7 cellular contexts compared by ENCODE assay signal in the genomic region with DNA sequence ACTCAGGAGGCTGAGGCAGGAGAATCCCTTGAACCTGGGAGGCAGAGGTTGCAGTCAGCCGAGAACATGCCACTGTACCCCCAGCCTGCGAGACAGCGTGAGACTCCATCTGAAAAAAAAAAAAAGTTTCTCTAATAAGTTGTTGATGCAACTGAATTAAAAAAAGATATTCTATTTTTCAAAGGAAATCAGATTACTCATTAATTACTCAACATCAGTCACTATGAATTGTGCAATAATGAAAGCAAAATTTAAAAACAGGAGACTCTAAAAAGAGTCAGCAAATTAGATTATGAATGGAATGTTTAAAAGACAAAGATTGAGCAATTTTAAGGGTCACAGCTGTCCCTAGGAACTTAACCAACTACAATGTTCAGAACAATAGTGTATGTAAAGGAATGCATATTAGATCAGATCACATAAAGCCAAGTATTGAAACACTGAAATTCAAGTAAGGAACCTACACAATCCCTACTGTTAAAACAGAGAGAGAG.
DNase-seq lines count a peak whose midpoint lies in the region; ATAC-seq and TF ChIP-seq lines count a peak whose summit lies in the region.

No MANE protein-coding gene starts in this region.

- H3K9me3 ChIP-seq in skeletal muscle satellite cell (replicated peaks; ENCODE audit: low read length), result no peaks in the 10 kb centered on the region

- DNase-seq in HS-5 (ENCODE audit: low read depth) (peak; percentile 93), fibroblast of peridontal ligament (ENCODE audit: extremely low read depth) (peak; percentile 86), GDM1 (lab: John Stamatoyannopoulos, UW) (no peak), SHP77 treated with DMSO at 0.1 percent for 48 hours (lab: John Stamatoyannopoulos, UW) (no peak)

- no peaks in the 10 kb centered on the region for H3K36me3 ChIP-seq in skeletal muscle satellite cell (ENCODE audit: insufficient read depth, low read length)

- H3K4me1 ChIP-seq in skeletal muscle satellite cell (ENCODE audit: control insufficient read depth, insufficient read depth, low read length), result peaks cover 33% of the 10 kb centered on the region

- ATAC-seq in SK-N-SH treated with all-trans-retinoic acid at 6 μM for 48 hours, result peak; percentile 57
- no peak for ATAC-seq in HG02759 (IDR thresholded peaks at IDR 0.05; ENCODE audit: unreplicated experiment)

- H3K27me3 ChIP-seq in skeletal muscle satellite cell (ENCODE audit: control insufficient read depth, insufficient read depth, low read length), result no peaks in the 10 kb centered on the region

- no peak overlapping the region for H3K4me3 ChIP-seq in skeletal muscle satellite cell (ENCODE audit: low read length)

- peak overlapping the region; percentile 38 for H3K4me2 ChIP-seq in skeletal muscle satellite cell (ENCODE audit: low read length)

- H3K9ac ChIP-seq in skeletal muscle satellite cell (ENCODE audit: low read depth, low read length), result peak overlapping the region; percentile 65

TF ChIP-seq in SK-N-SH treated with all-trans-retinoic acid at 6 μM for 48 hours, 23 proteins besides CTCF, POLR2A, EP300 and RAD21:
- TF ChIP-seq BACH2 (CRISPR knock-in tag; IDR thresholded peaks at IDR 0.05; ENCODE audit: borderline replicate concordance), result no peak
- no peak for TF ChIP-seq ZFP30 (CRISPR knock-in tag; IDR thresholded peaks at IDR 0.05)
- TF ChIP-seq, protein P1, sequence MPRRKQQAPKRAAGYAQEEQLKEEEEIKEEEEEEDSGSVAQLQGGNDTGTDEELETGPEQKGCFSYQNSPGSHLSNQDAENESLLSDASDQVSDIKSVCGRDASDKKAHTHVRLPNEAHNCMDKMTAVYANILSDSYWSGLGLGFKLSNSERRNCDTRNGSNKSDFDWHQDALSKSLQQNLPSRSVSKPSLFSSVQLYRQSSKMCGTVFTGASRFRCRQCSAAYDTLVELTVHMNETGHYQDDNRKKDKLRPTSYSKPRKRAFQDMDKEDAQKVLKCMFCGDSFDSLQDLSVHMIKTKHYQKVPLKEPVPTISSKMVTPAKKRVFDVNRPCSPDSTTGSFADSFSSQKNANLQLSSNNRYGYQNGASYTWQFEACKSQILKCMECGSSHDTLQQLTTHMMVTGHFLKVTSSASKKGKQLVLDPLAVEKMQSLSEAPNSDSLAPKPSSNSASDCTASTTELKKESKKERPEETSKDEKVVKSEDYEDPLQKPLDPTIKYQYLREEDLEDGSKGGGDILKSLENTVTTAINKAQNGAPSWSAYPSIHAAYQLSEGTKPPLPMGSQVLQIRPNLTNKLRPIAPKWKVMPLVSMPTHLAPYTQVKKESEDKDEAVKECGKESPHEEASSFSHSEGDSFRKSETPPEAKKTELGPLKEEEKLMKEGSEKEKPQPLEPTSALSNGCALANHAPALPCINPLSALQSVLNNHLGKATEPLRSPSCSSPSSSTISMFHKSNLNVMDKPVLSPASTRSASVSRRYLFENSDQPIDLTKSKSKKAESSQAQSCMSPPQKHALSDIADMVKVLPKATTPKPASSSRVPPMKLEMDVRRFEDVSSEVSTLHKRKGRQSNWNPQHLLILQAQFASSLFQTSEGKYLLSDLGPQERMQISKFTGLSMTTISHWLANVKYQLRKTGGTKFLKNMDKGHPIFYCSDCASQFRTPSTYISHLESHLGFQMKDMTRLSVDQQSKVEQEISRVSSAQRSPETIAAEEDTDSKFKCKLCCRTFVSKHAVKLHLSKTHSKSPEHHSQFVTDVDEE (CRISPR knock-in tag; IDR thresholded peaks at IDR 0.05), result no peak
- TF ChIP-seq ZNF565 (CRISPR knock-in tag; conservative IDR thresholded peaks at IDR 0.05; ENCODE audit: low read depth), result no peak
- no peak for TF ChIP-seq TOX (CRISPR knock-in tag; IDR thresholded peaks at IDR 0.05; ENCODE audit: borderline replicate concordance)
- no peak for TF ChIP-seq CSDC2 (CRISPR knock-in tag; IDR thresholded peaks at IDR 0.05)
- TF ChIP-seq, protein P2, sequence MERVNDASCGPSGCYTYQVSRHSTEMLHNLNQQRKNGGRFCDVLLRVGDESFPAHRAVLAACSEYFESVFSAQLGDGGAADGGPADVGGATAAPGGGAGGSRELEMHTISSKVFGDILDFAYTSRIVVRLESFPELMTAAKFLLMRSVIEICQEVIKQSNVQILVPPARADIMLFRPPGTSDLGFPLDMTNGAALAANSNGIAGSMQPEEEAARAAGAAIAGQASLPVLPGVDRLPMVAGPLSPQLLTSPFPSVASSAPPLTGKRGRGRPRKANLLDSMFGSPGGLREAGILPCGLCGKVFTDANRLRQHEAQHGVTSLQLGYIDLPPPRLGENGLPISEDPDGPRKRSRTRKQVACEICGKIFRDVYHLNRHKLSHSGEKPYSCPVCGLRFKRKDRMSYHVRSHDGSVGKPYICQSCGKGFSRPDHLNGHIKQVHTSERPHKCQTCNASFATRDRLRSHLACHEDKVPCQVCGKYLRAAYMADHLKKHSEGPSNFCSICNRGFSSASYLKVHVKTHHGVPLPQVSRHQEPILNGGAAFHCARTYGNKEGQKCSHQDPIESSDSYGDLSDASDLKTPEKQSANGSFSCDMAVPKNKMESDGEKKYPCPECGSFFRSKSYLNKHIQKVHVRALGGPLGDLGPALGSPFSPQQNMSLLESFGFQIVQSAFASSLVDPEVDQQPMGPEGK (CRISPR knock-in tag; IDR thresholded peaks at IDR 0.05; ENCODE audit: borderline replicate concordance), result no peak
- TF ChIP-seq ISL1 (CRISPR knock-in tag; IDR thresholded peaks at IDR 0.05), result peak; percentile 87
TF ChIP-seq in SK-N-SH treated with all-trans-retinoic acid at 6 μM for 48 hours: peak in this region for 1.

Comparison
In these comparisons a context has a peak if more than half of its experiments do, and no peak if none do; other contexts are left out.
1. DNase-seq: peak in HS-5 (single experiment) and fibroblast of peridontal ligament (single experiment); none in GDM1 (single experiment) and SHP77 treated with DMSO at 0.1 percent for 48 hours (single experiment).